ENCODE assay signal across 16 cellular contexts in genomic region chr17:10790491-10791401, GRCh38. TPM values are rescaled to one million over a fixed set of nuclear protein-coding genes. Genes with fewer than 3 reads are reported as not detected.
DNase-seq lines count a peak whose midpoint lies in the region; ATAC-seq and TF ChIP-seq lines count a peak whose summit lies in the region.
"Had no signal": no experiment of that assay in that cellular context is flagged by ENCODE, and none has a peak within 500 bp of the region (broad histone marks: within the 10 kb centered on the region; RNA-seq: fewer than 3 reads in every experiment).

No MANE protein-coding gene starts in this region.

- DNase-seq in Right ventricle myocardium superior (no peak), left ventricle myocardium inferior (no peak), epithelial cell of prostate (ENCODE audit: low read depth, low spot score) (peak; percentile 84), mucosa of descending colon (peak in 1 of 3 donors; percentile 74), GM10266 (ENCODE audit: extremely low spot score) (no peak)
- no peak for DNase-seq in T-helper 2 cell treated with Interferon-gamma antibody and Interleukin-4, amounts not matched to agents 5 μg/mL and 100 μg/mL, for 36 hours (ENCODE audit: low spot score)
- DNase-seq: activated naive CD4-positive, alpha-beta T cell treated with anti-CD3 and anti-CD28 coated beads for 36 hours; NCI-H1092 treated with DMSO at 0.1 percent for 48 hours; NCI-H510A treated with DMSO at 0.1 percent for 48 hours; spleen had no signal

- no peak overlapping the region for H3K4me3 Mint-ChIP-seq in T-helper 2 cell treated with Interferon-gamma antibody and Interleukin-4, amounts not matched to agents 5 μg/mL and 100 μg/mL, for 36 hours
- H3K4me3 Mint-ChIP-seq: activated naive CD4-positive, alpha-beta T cell treated with anti-CD3 and anti-CD28 coated beads for 36 hours; natural killer cell treated with Interleukin-12 subunit alpha and Interleukin-12 subunit beta and Interleukin-15 and Interleukin-18, amount 100 ng/mL, for 72 hours had no signal

- intact Hi-C loops in Right ventricle myocardium superior (cut with DNase I), result no loop called here
- intact Hi-C loops in left ventricle myocardium inferior (cut with micrococcal nuclease), result no loop called here
- intact Hi-C loops in mucosa of descending colon (cut with DNase I, micrococcal nuclease), result no loop called here

- TF ChIP-seq CTCF in left ventricle myocardium inferior (IDR thresholded peaks at IDR 0.05; ENCODE audit: borderline replicate concordance) (no peak), mucosa of descending colon (IDR thresholded peaks at IDR 0.05) (no peak), GM10266 (IDR thresholded peaks at IDR 0.05; ENCODE audit: control insufficient read depth, insufficient read depth, low read depth, missing control alignments) (no peak)

- H3K27ac Mint-ChIP-seq in T-helper 2 cell treated with Interferon-gamma antibody and Interleukin-4, amounts not matched to agents 5 μg/mL and 100 μg/mL, for 36 hours, result no peak overlapping the region
- H3K27ac Mint-ChIP-seq: activated naive CD4-positive, alpha-beta T cell treated with anti-CD3 and anti-CD28 coated beads for 36 hours; natural killer cell treated with Interleukin-12 subunit alpha and Interleukin-12 subunit beta and Interleukin-15 and Interleukin-18, amount 100 ng/mL, for 72 hours had no signal

- no peaks in the 10 kb centered on the region for H3K36me3 Mint-ChIP-seq in T-helper 2 cell treated with Interferon-gamma antibody and Interleukin-4, amounts not matched to agents 5 μg/mL and 100 μg/mL, for 36 hours (ENCODE audit: low read depth)
- H3K36me3 Mint-ChIP-seq: natural killer cell treated with Interleukin-12 subunit alpha and Interleukin-12 subunit beta and Interleukin-15 and Interleukin-18, amount 100 ng/mL, for 72 hours had no signal

- H3K4me3 ChIP-seq in left ventricle myocardium inferior (no peak overlapping the region), mucosa of descending colon (no peak overlapping the region)
- H3K4me3 ChIP-seq: spleen had no signal

- H3K27me3 Mint-ChIP-seq in T-helper 2 cell treated with Interferon-gamma antibody and Interleukin-4, amounts not matched to agents 5 μg/mL and 100 μg/mL, for 36 hours (ENCODE audit: low read depth), result no peaks in the 10 kb centered on the region

- H3K9me3 Mint-ChIP-seq in T-helper 2 cell treated with Interferon-gamma antibody and Interleukin-4, amounts not matched to agents 5 μg/mL and 100 μg/mL, for 36 hours, result no peaks in the 10 kb centered on the region
- H3K9me3 Mint-ChIP-seq: activated naive CD4-positive, alpha-beta T cell treated with anti-CD3 and anti-CD28 coated beads for 36 hours; natural killer cell treated with Interleukin-12 subunit alpha and Interleukin-12 subunit beta and Interleukin-15 and Interleukin-18, amount 100 ng/mL, for 72 hours had no signal

- H3K9me3 ChIP-seq in left ventricle myocardium inferior (replicated peaks) (no peaks in the 10 kb centered on the region), mucosa of descending colon (no peaks in the 10 kb centered on the region)
- H3K9me3 ChIP-seq: spleen had no signal

- H3K36me3 ChIP-seq in left ventricle myocardium inferior, result no peaks in the 10 kb centered on the region
- H3K36me3 ChIP-seq in mucosa of descending colon (ENCODE audit: low read depth), result no peaks in the 10 kb centered on the region
- H3K36me3 ChIP-seq: spleen had no signal

- no peaks in the 10 kb centered on the region for H3K27me3 ChIP-seq in left ventricle myocardium inferior (ENCODE audit: low read depth)
- H3K27me3 ChIP-seq: spleen had no signal

- H3K4me1 ChIP-seq in left ventricle myocardium inferior (peaks cover 9% of the 10 kb centered on the region), mucosa of descending colon (ENCODE audit: low read depth) (peaks cover 23% of the 10 kb centered on the region)
- H3K4me1 ChIP-seq: spleen had no signal

- ATAC-seq in Right ventricle myocardium superior (ENCODE audit: poor library complexity) (peak; percentile 41), mucosa of descending colon (peak; percentile 48), GM18858 (IDR thresholded peaks at IDR 0.05; ENCODE audit: unreplicated experiment) (no peak), GM21576 (IDR thresholded peaks at IDR 0.05; ENCODE audit: unreplicated experiment) (no peak)
- ATAC-seq: natural killer cell treated with Interleukin-12 subunit alpha and Interleukin-12 subunit beta and Interleukin-15 and Interleukin-18, amount 100 ng/mL, for 72 hours had no signal

- H3K27ac ChIP-seq in left ventricle myocardium inferior (replicated peaks) (no peak overlapping the region), epithelial cell of prostate (peak overlapping the region; percentile 82)
- H3K27ac ChIP-seq: spleen had no signal

- no peaks in the 10 kb centered on the region for H3K4me1 Mint-ChIP-seq in T-helper 2 cell treated with Interferon-gamma antibody and Interleukin-4, amounts not matched to agents 5 μg/mL and 100 μg/mL, for 36 hours (ENCODE audit: low read depth)

RNA-seq across cellular contexts. Expression of gene TMEM238L, which starts 13.2 kb away (rescaled TPM):
- total RNA-seq in Right ventricle myocardium superior (not detected), left ventricle myocardium inferior (not detected), mucosa of descending colon (100 to 1,000 TPM in 1 of 3 donors, 10 to 100 TPM in 2; 47.5 to 122 (median 76.5) TPM)
- total RNA-seq: activated CD8-positive, alpha-beta memory T cell treated with anti-CD3 and anti-CD28 coated beads for 36 hours; activated naive CD4-positive, alpha-beta T cell treated with anti-CD3 and anti-CD28 coated beads for 36 hours; cerebellum; H4; natural killer cell treated with Interleukin-12 subunit alpha and Interleukin-12 subunit beta and Interleukin-15 and Interleukin-18, amount 100 ng/mL, for 72 hours; spleen had no signal

RNA-seq across cellular contexts. Expression of gene PIRT, which starts 47.1 kb away (rescaled TPM):
- total RNA-seq in Right ventricle myocardium superior (not detected), left ventricle myocardium inferior (not detected), mucosa of descending colon (1 to 10 TPM in 2 of 3 donors, under 1 TPM in 1; 0.55 to 7.6 (median 1.1) TPM)
- total RNA-seq: activated CD8-positive, alpha-beta memory T cell treated with anti-CD3 and anti-CD28 coated beads for 36 hours; activated naive CD4-positive, alpha-beta T cell treated with anti-CD3 and anti-CD28 coated beads for 36 hours; H4; natural killer cell treated with Interleukin-12 subunit alpha and Interleukin-12 subunit beta and Interleukin-15 and Interleukin-18, amount 100 ng/mL, for 72 hours; spleen had no signal

Comparison
In these comparisons a context has a peak if more than half of its experiments do, and no peak if none do; other contexts are left out.
1. ATAC-seq: peak in Right ventricle myocardium superior (single experiment) and mucosa of descending colon (single experiment); none in GM18858 (single experiment) and GM21576 (single experiment).
2. RNA of gene TMEM238L, which starts 13.2 kb away (total RNA-seq): 47.5 to 122 TPM in mucosa of descending colon; not detected in Right ventricle myocardium superior (single experiment) and not detected in left ventricle myocardium inferior (single experiment); every median in the first group is over 10 times any median in the second.